2 cellular contexts compared by ENCODE assay signal in the genomic region with DNA sequence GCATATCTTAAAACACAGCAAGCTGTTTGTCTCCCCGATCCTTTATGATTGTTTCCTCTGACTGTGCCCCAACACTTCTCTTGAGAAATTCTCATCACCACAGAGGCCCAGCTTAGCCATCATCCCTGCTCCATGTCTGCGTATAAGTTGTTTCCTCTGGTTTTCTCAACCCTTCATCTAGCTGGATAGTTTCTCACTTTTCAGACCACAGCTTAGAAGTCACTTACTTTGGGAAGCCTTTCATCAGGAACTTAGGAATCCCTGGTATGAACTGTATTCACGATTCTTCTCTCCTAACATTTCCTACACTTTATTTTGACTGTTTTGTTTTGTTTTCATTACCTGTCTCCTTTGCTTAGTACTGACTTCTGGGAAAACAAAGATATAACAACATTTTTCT.
TF ChIP-seq lines count a peak whose summit lies in the region.

No MANE protein-coding gene starts in this region.

TF ChIP-seq in SK-N-SH, 30 proteins besides CTCF, POLR2A, EP300 and RAD21 (continued from another document):
- TF ChIP-seq REST (IDR thresholded peaks at IDR 0.05; ENCODE audit: low read depth, low read length) (no peak), POLR2AphosphoS5 (IDR thresholded peaks at IDR 0.05; ENCODE audit: low read depth, low read length) (no peak), SMC3 (IDR thresholded peaks at IDR 0.05; ENCODE audit: low read depth, low read length) (no peak)

TF ChIP-seq in SK-N-SH treated with all-trans-retinoic acid at 6 μM for 48 hours, 23 proteins besides CTCF, POLR2A, EP300 and RAD21:
- TF ChIP-seq CREB5 (CRISPR knock-in tag; IDR thresholded peaks at IDR 0.05; ENCODE audit: low read depth) (no peak), OSR1 (CRISPR knock-in tag; IDR thresholded peaks at IDR 0.05) (no peak), ZC3H10 (CRISPR knock-in tag; IDR thresholded peaks at IDR 0.05) (no peak), ZFP30 (CRISPR knock-in tag; IDR thresholded peaks at IDR 0.05) (no peak), RARB (CRISPR knock-in tag; IDR thresholded peaks at IDR 0.05) (no peak), ZFP3 (CRISPR knock-in tag; IDR thresholded peaks at IDR 0.05) (no peak), ZNF70 (CRISPR knock-in tag; IDR thresholded peaks at IDR 0.05) (no peak), TOX (CRISPR knock-in tag; IDR thresholded peaks at IDR 0.05; ENCODE audit: borderline replicate concordance) (no peak)
- TF ChIP-seq, protein P1, sequence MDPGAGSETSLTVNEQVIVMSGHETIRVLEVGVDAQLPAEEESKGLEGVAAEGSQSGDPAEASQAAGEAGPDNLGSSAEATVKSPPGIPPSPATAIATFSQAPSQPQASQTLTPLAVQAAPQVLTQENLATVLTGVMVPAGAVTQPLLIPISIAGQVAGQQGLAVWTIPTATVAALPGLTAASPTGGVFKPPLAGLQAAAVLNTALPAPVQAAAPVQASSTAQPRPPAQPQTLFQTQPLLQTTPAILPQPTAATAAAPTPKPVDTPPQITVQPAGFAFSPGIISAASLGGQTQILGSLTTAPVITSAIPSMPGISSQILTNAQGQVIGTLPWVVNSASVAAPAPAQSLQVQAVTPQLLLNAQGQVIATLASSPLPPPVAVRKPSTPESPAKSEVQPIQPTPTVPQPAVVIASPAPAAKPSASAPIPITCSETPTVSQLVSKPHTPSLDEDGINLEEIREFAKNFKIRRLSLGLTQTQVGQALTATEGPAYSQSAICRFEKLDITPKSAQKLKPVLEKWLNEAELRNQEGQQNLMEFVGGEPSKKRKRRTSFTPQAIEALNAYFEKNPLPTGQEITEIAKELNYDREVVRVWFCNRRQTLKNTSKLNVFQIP (CRISPR knock-in tag; IDR thresholded peaks at IDR 0.05; ENCODE audit: borderline replicate concordance, low read depth) = no peak
